Comparison of ENCODE assay signal across 8 cellular contexts in the genomic region with DNA sequence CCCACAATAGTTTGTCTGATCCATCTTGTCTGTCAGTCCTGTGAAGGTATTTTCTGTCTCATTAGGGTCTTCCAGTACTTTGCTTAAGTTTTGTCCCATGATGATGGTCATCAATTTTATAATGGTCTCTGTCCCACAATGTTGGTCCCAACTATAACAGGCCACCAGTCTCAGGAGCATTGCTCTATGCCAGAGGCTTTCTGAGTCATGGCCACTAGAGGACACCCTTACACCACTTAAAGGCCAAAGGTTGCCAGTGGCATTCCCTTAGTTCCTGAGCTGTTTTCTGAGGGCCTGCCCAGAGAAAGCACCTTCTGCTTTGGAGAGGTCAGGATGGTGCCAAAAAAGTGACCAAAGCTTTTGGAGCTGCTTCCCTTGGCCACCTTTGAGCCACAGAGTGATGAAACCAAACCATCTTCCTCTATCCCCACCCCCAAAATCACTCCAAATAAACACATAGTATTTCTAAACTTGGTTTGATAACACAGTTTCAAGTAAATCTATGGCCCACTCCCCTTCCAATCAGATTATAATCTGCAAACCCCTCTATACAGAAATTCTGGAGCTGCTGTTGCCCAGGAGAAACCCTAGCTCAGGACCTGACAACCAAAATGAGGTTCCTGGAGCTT.
A peak's percentile ranks its signal among the peaks of the same experiment; 100 is the strongest.
DNase-seq lines count a peak whose midpoint lies in the region; ATAC-seq lines count a peak whose summit lies in the region.

No MANE protein-coding gene starts in this region.

- ATAC-seq in HG02588 (IDR thresholded peaks at IDR 0.05; ENCODE audit: unreplicated experiment): peak; percentile 69

- DNase-seq in SHP77 (lab: John Stamatoyannopoulos, UW): peak; percentile 4 to 6
- DNase-seq in SHP77 treated with DMSO at 0.1 percent for 48 hours (lab: John Stamatoyannopoulos, UW): no peak
- peak; percentile 45 for DNase-seq in NCI-H1092 treated with DMSO at 0.1 percent for 48 hours (lab: John Stamatoyannopoulos, UW)
- peak; percentile 34 for DNase-seq in T-helper 9 cell
- peak; percentile 42 for DNase-seq in central memory CD4-positive, alpha-beta T cell
- peak; percentile 69 for DNase-seq in kidney tubule cell (ENCODE audit: low spot score)
- peak; percentile 9 to 49 (median 32) for DNase-seq in stimulated activated CD4-positive, alpha-beta T cell treated with anti-CD3 and anti-CD28 coated beads, TNF-alpha, amount 100 ng/mL, for 24 hours (ENCODE audit: low read depth in 3 of 3)
